In genomic region chr4:184376136-184376838, GRCh38 we compare ENCODE assay signal across 26 cellular contexts.
DNase-seq lines count a peak whose midpoint lies in the region; ATAC-seq and TF ChIP-seq lines count a peak whose summit lies in the region.
"Had no signal": no experiment of that assay in that cellular context is flagged by ENCODE, and none has a peak within 500 bp of the region (broad histone marks: within the 10 kb centered on the region; RNA-seq: fewer than 3 reads in every experiment).

No MANE protein-coding gene starts in this region.

- H3K9ac ChIP-seq in BLaER1 treated with 17β-estradiol and CSF1 and Interleukin-3, amounts not matched to agents 10 nM and 100 nM, result no peak overlapping the region
- no peak overlapping the region for H3K9ac ChIP-seq in HUES48 (ENCODE audit: low read depth, low read length)

- CTCF ChIA-PET in activated B cell treated with CpG ODN at 0.5 μM for 24 hours (lab: Charles Lee), result no interaction called here

- peak overlapping the region in 1 of 10 experiments; percentile 43; a peak in 1 of 20 replicates for H3K4me3 ChIP-seq in BLaER1 treated with 17β-estradiol and CSF1 and Interleukin-3, amounts not matched to agents 10 nM and 100 nM
- H3K4me3 ChIP-seq in HUES48 (ENCODE audit: low read depth, low read length), result no peak overlapping the region
- H3K4me3 ChIP-seq: psoas muscle had no signal

- H3K9me3 Mint-ChIP-seq in activated B cell treated with CpG ODN at 0.5 μM for 24 hours, result peaks cover 11% of the 10 kb centered on the region
- H3K9me3 Mint-ChIP-seq: CD8-positive, alpha-beta memory T cell; IgD-negative memory B cell had no signal

- peaks cover 0 to 27% (median 15%) of the 10 kb centered on the region in 11 experiments; a peak in 12 of 22 replicates for H3K36me3 ChIP-seq in BLaER1 treated with 17β-estradiol and CSF1 and Interleukin-3, amounts not matched to agents 10 nM and 100 nM
- H3K36me3 ChIP-seq in HUES48 (ENCODE audit: control insufficient read depth, insufficient read depth, low read length), result no peaks in the 10 kb centered on the region

- POLR2A ChIA-PET in activated B cell treated with CpG ODN at 0.5 μM for 24 hours (lab: Charles Lee), result interaction anchor here (0.8 to 1.2 kb wide), 3 partner anchors 8 to 34 kb away, joined by 3 to 7 read pairs (median 3); no protein-coding TSS in a partner anchor

- peaks cover 42 to 75% (median 74%) of the 10 kb centered on the region in 11 experiments for H3K9me3 ChIP-seq in BLaER1 treated with 17β-estradiol and CSF1 and Interleukin-3, amounts not matched to agents 10 nM and 100 nM (replicated peaks in 1 of 11)
- no peaks in the 10 kb centered on the region for H3K9me3 ChIP-seq in HUES48 (ENCODE audit: control insufficient read depth, insufficient read depth, low read length)
- H3K9me3 ChIP-seq: psoas muscle had no signal

- no peak for TF ChIP-seq CTCF in activated B cell treated with CpG ODN at 0.5 μM for 24 hours (IDR thresholded peaks at IDR 0.05)

- no peaks in the 10 kb centered on the region for H3K27me3 ChIP-seq in BLaER1 treated with 17β-estradiol and CSF1 and Interleukin-3, amounts not matched to agents 10 nM and 100 nM
- no peaks in the 10 kb centered on the region for H3K27me3 ChIP-seq in HUES48 (ENCODE audit: control insufficient read depth, insufficient read depth, low read length)

- no peaks in the 10 kb centered on the region for H3K27me3 Mint-ChIP-seq in activated B cell treated with CpG ODN at 0.5 μM for 24 hours
- H3K27me3 Mint-ChIP-seq: activated CD4-positive, alpha-beta memory T cell treated with anti-CD3 and anti-CD28 coated beads for 36 hours; CD8-positive, alpha-beta memory T cell; dendritic cell treated with granulocyte-macrophage colony-stimulating factor and Interleukin-4, amounts not matched to agents 40 ng/mL and 50 ng/mL, for 4 days; IgD-negative memory B cell had no signal

- no peaks in the 10 kb centered on the region for H4K20me1 ChIP-seq in BLaER1 treated with 17β-estradiol and CSF1 and Interleukin-3, amounts not matched to agents 10 nM and 100 nM

- H3K36me3 Mint-ChIP-seq in activated B cell treated with CpG ODN at 0.5 μM for 24 hours (ENCODE audit: low read depth), result peaks cover 9% of the 10 kb centered on the region

- no peak overlapping the region for H3K4me3 Mint-ChIP-seq in activated B cell treated with CpG ODN at 0.5 μM for 24 hours
- H3K4me3 Mint-ChIP-seq: activated CD4-positive, alpha-beta memory T cell treated with anti-CD3 and anti-CD28 coated beads for 36 hours; CD8-positive, alpha-beta memory T cell; dendritic cell treated with granulocyte-macrophage colony-stimulating factor and Interleukin-4, amounts not matched to agents 40 ng/mL and 50 ng/mL, for 4 days; IgD-negative memory B cell; mesothelial cell of epicardium had no signal

- peak overlapping the region in 8 of 11 experiments; percentile 38 to 67 (median 58); a peak in 16 of 22 replicates for H3K27ac ChIP-seq in BLaER1 treated with 17β-estradiol and CSF1 and Interleukin-3, amounts not matched to agents 10 nM and 100 nM
- H3K27ac ChIP-seq in HUES48 (ENCODE audit: low read depth, low read length), result peak overlapping the region; percentile 3
- H3K27ac ChIP-seq: psoas muscle had no signal

- H3K4me1 Mint-ChIP-seq in activated B cell treated with CpG ODN at 0.5 μM for 24 hours, result peaks cover 48% of the 10 kb centered on the region

- peaks cover 10 to 38% (median 29%) of the 10 kb centered on the region in 10 experiments for H3K4me1 ChIP-seq in BLaER1 treated with 17β-estradiol and CSF1 and Interleukin-3, amounts not matched to agents 10 nM and 100 nM
- no peaks in the 10 kb centered on the region for H3K4me1 ChIP-seq in HUES48 (ENCODE audit: control insufficient read depth, insufficient read depth, low read length)

- no peak for ATAC-seq in activated B cell treated with CpG ODN at 0.5 μM for 24 hours (ENCODE audit: low read depth)
- ATAC-seq in left lobe of liver, result no peak
- ATAC-seq in GM18502 (IDR thresholded peaks at IDR 0.05; ENCODE audit: poor library complexity, unreplicated experiment), result no peak
- ATAC-seq: esophagus mucosa, HCT116, psoas muscle, sciatic nerve had no signal

- H3K4me2 ChIP-seq in BLaER1 treated with 17β-estradiol and CSF1 and Interleukin-3, amounts not matched to agents 10 nM and 100 nM, result peak overlapping the region in 4 of 11 experiments; percentile 2 to 46 (median 4); a peak in 3 of 22 replicates

- DNase-seq in activated B cell treated with CpG ODN at 0.5 μM for 24 hours (no peak), left lobe of liver (ENCODE audit: low spot score) (peak; percentile 6), LoVo (ENCODE audit: low spot score) (no peak), NCI-H1105 treated with DMSO at 0.1 percent for 48 hours (lab: John Stamatoyannopoulos, UW) (no peak)
- DNase-seq in stimulated activated CD4-positive, alpha-beta T cell treated with anti-CD3 and anti-CD28 coated beads, Interleukin-4, amount 100 ng/mL, for 24 hours, result no peak
- DNase-seq: activated CD4-positive, alpha-beta memory T cell treated with anti-CD3 and anti-CD28 coated beads for 36 hours; activated CD4-positive, alpha-beta T cell treated with anti-CD3 and anti-CD28 coated beads for 1 hour; activated naive CD4-positive, alpha-beta T cell treated with Interleukin-2 at 50 U/mL for 16 hours; CD8-positive, alpha-beta memory T cell; central memory CD4-positive, alpha-beta T cell; head of caudate nucleus; NCI-H1105; NCI-H2029 treated with DMSO at 0.1 percent for 48 hours; NK-92 treated with Interleukin-12 subunit alpha and Interleukin-12 subunit beta, amount 100 ng/mL, for 24 hours; psoas muscle; SHP77; trophoblast cell had no signal

- intact Hi-C loops in activated B cell treated with CpG ODN at 0.5 μM for 24 hours (cut with micrococcal nuclease), result loop anchor here (1.0 kb wide), 1 partner anchor 8 kb away; no protein-coding TSS in a partner anchor

- peak overlapping the region; percentile 82 for H3K27ac Mint-ChIP-seq in activated B cell treated with CpG ODN at 0.5 μM for 24 hours
- H3K27ac Mint-ChIP-seq: activated CD4-positive, alpha-beta memory T cell treated with anti-CD3 and anti-CD28 coated beads for 36 hours; dendritic cell treated with granulocyte-macrophage colony-stimulating factor and Interleukin-4, amounts not matched to agents 40 ng/mL and 50 ng/mL, for 4 days; IgD-negative memory B cell had no signal
